1 cellular context compared by ENCODE assay signal in genomic region chr16:50467559-50467942, GRCh38.
TF ChIP-seq lines count a peak whose summit lies in the region.

No MANE protein-coding gene starts in this region.

TF ChIP-seq in GM12878, 131 proteins besides CTCF, POLR2A, EP300 and RAD21 (continued from another document):
- no peak for TF ChIP-seq USF2 (IDR thresholded peaks at IDR 0.05; ENCODE audit: borderline replicate concordance, low read depth, low read length)
